17 cellular contexts compared by ENCODE assay signal in genomic region chr18:45957100-45957499, GRCh38. TPM values are rescaled to one million over a fixed set of nuclear protein-coding genes. Genes with fewer than 3 reads are reported as not detected.
A peak's percentile ranks its signal among the peaks of the same experiment; 100 is the strongest.
DNase-seq lines count a peak whose midpoint lies in the region; ATAC-seq and TF ChIP-seq lines count a peak whose summit lies in the region.
"Had no signal": no experiment of that assay in that cellular context is flagged by ENCODE, and none has a peak within 500 bp of the region (broad histone marks: within the 10 kb centered on the region; RNA-seq: fewer than 3 reads in every experiment).

No MANE protein-coding gene starts in this region.

- H3K4me2 ChIP-seq in SK-N-SH, result 0 out of 2 replicates have a peak overlapping the region, but pooled peaks have one; percentile 50
- peak overlapping the region; percentile 31 for H3K4me2 ChIP-seq in skeletal muscle satellite cell (ENCODE audit: low read length)
- H3K4me2 ChIP-seq: hepatocyte had no signal

- H3K9me3 ChIP-seq in SK-N-SH (no peaks in the 10 kb centered on the region), skeletal muscle satellite cell (replicated peaks; ENCODE audit: low read length) (peaks cover under 1% of the 10 kb centered on the region)

- no peak for TF ChIP-seq RAD21 in SK-N-SH (IDR thresholded peaks at IDR 0.05; ENCODE audit: low read length)

- ATAC-seq in HG02973 (IDR thresholded peaks at IDR 0.05; ENCODE audit: unreplicated experiment), result no peak
- no peak for ATAC-seq in GM18907 (IDR thresholded peaks at IDR 0.05; ENCODE audit: unreplicated experiment)
- ATAC-seq: activated CD4-positive, CD25-positive, alpha-beta regulatory T cell treated with anti-CD3 and anti-CD28 coated beads, Interleukin-2, amount 50 U/mL, for 24 hours had no signal

- H3K27ac ChIP-seq in SK-N-SH (ENCODE audit: low read depth in 2 of 2, low read length in 1 of 2), result peak overlapping the region; percentile 29 to 86; a peak in 3 of 4 replicates
- H3K27ac ChIP-seq: hepatocyte had no signal

- H4K20me1 ChIP-seq in SK-N-SH (ENCODE audit: insufficient read depth), result no peaks in the 10 kb centered on the region

- TF ChIP-seq CTCF in SK-N-SH (IDR thresholded peaks at IDR 0.05), result no peak

- H3K9ac ChIP-seq in SK-N-SH (peak overlapping the region; percentile 1; the same call in 1 of the 2 replicates), skeletal muscle satellite cell (ENCODE audit: low read depth, low read length) (peak overlapping the region; percentile 78)

- TF ChIP-seq EP300 in SK-N-SH (IDR thresholded peaks at IDR 0.05; ENCODE audit: borderline replicate concordance in 1 of 2, low read depth in 1 of 2, low read length in 1 of 2), result 0 out of 4 replicates have a peak, but pooled peaks of 1 of the 2 experiments have one; percentile 16

- H3K4me1 ChIP-seq in SK-N-SH (ENCODE audit: control insufficient read depth in 1 of 2, insufficient read depth in 2 of 2, low read depth in 1 of 2, low read length in 1 of 2), result peaks cover 0 to 68% of the 10 kb centered on the region in 2 experiments; a peak in 2 of 4 replicates
- H3K4me1 ChIP-seq in skeletal muscle satellite cell (ENCODE audit: control insufficient read depth, insufficient read depth, low read length), result peaks cover 91% of the 10 kb centered on the region

- H3K27me3 ChIP-seq in SK-N-SH (ENCODE audit: insufficient read depth), result no peaks in the 10 kb centered on the region
- no peaks in the 10 kb centered on the region for H3K27me3 ChIP-seq in skeletal muscle satellite cell (ENCODE audit: control insufficient read depth, insufficient read depth, low read length)
- H3K27me3 ChIP-seq: hepatocyte had no signal

- POLR2A ChIA-PET in SK-N-SH (lab: Yijun Ruan, JAX), result no interaction called here

- CTCF ChIA-PET in SK-N-SH (lab: Yijun Ruan, JAX), result no interaction called here

- peaks cover 90% of the 10 kb centered on the region for H3K79me2 ChIP-seq in SK-N-SH (ENCODE audit: insufficient read depth)

- DNase-seq in HCEC 1CT (peak; percentile 76), SK-N-SH (no peak), fibroblast of peridontal ligament (ENCODE audit: extremely low read depth) (peak; percentile 89)
- no peak for DNase-seq in activated naive CD4-positive, alpha-beta T cell treated with anti-CD3 and anti-CD28 coated beads, Interleukin-2, amount 50 U/mL, for 16 hours
- DNase-seq: amniotic stem cell; C1 segment of cervical spinal cord; DMS 273 treated with DMSO at 0.1 percent for 48 hours; Karpas-422; NCI-H187; NCI-H446 treated with DMSO at 0.1 percent for 48 hours; stimulated activated CD4-positive, alpha-beta T cell treated with anti-CD3 and anti-CD28 coated beads, Interleukin-4, amount 100 ng/mL, for 24 hours; stimulated activated CD8-positive, alpha-beta memory T cell treated with anti-CD3 and anti-CD28 coated beads, Interleukin-4, amount 100 ng/mL, for 48 hours had no signal

- H3K4me3 ChIP-seq in SK-N-SH (ENCODE audit: low read depth in 2 of 2, low read length in 1 of 2) (no peak overlapping the region), skeletal muscle satellite cell (ENCODE audit: low read length) (peak overlapping the region; percentile 31)
- H3K4me3 ChIP-seq: hepatocyte had no signal

- no peak overlapping the region for H2AFZ ChIP-seq in SK-N-SH (ENCODE audit: low read depth)
- H2AFZ ChIP-seq: hepatocyte had no signal

- no peaks in the 10 kb centered on the region for H3K9me2 ChIP-seq in SK-N-SH

- peaks cover 22 to 47% of the 10 kb centered on the region in 2 experiments for H3K36me3 ChIP-seq in SK-N-SH (replicated peaks in 1 of 2; ENCODE audit: control insufficient read depth in 1 of 2, insufficient read depth in 2 of 2, low read length in 1 of 2)
- peaks cover 48% of the 10 kb centered on the region for H3K36me3 ChIP-seq in skeletal muscle satellite cell (ENCODE audit: insufficient read depth, low read length)

- H3F3A ChIP-seq in SK-N-SH (replicated peaks; ENCODE audit: insufficient read depth), result peaks cover 78% of the 10 kb centered on the region

TF ChIP-seq in SK-N-SH, 30 proteins besides CTCF, POLR2A, EP300 and RAD21 (continues in another document):
- TF ChIP-seq TAF1 (IDR thresholded peaks at IDR 0.05; ENCODE audit: borderline replicate concordance, low read depth, low read length) (no peak), NFIC (IDR thresholded peaks at IDR 0.05; ENCODE audit: borderline replicate concordance) (peak; percentile 50), TCF12 (IDR thresholded peaks at IDR 0.05) (peak; percentile 32; the same call in 1 of the 2 replicates), IRF3 (IDR thresholded peaks at IDR 0.05; ENCODE audit: low read depth, low read length) (no peak), RCOR1 (IDR thresholded peaks at IDR 0.05; ENCODE audit: low read length) (no peak), PBX3 (IDR thresholded peaks at IDR 0.05) (peak; percentile 70), EZH2phosphoT487 (IDR thresholded peaks at IDR 0.05; ENCODE audit: borderline replicate concordance, low read depth) (no peak), RFX5 (IDR thresholded peaks at IDR 0.05; ENCODE audit: low read length) (no peak), SMC3 (IDR thresholded peaks at IDR 0.05; ENCODE audit: low read depth, low read length) (no peak), MEF2A (IDR thresholded peaks at IDR 0.05; ENCODE audit: borderline replicate concordance, low read depth) (no peak), REST (IDR thresholded peaks at IDR 0.05; ENCODE audit: low read depth, low read length) (no peak), GABPA (IDR thresholded peaks at IDR 0.05; ENCODE audit: low read depth) (no peak), ELF1 (IDR thresholded peaks at IDR 0.05) (no peak), TEAD4 (IDR thresholded peaks at IDR 0.05; ENCODE audit: borderline replicate concordance, insufficient read depth) (no peak), FOXM1 (IDR thresholded peaks at IDR 0.05; ENCODE audit: low read depth) (no peak), POLR2AphosphoS5 (IDR thresholded peaks at IDR 0.05; ENCODE audit: low read depth, low read length) (no peak), CHD2 (IDR thresholded peaks at IDR 0.05; ENCODE audit: low read length, partially characterized antibody) (no peak)
- TF ChIP-seq, protein P1, sequence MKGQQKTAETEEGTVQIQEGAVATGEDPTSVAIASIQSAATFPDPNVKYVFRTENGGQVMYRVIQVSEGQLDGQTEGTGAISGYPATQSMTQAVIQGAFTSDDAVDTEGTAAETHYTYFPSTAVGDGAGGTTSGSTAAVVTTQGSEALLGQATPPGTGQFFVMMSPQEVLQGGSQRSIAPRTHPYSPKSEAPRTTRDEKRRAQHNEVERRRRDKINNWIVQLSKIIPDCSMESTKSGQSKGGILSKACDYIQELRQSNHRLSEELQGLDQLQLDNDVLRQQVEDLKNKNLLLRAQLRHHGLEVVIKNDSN (IDR thresholded peaks at IDR 0.05; ENCODE audit: borderline replicate concordance, low read depth), result no peak

RNA-seq across cellular contexts. Expression of gene EPG5, which starts 10.0 kb away (rescaled TPM):
- polyA plus RNA-seq in SK-N-SH (2012; rRNA removed), result 13.6 and 18.9 TPM in 2 replicates
- polyA plus RNA-seq in SK-N-SH (2012; cell fraction: cytosol; rRNA removed), result 10.1 and 12.6 TPM in 2 replicates
- 31.5 and 49.4 TPM in 2 replicates for polyA plus RNA-seq in SK-N-SH (2012; cell fraction: nucleus; rRNA removed)
- 45.6 and 45.9 TPM in 2 replicates for total RNA-seq in skeletal muscle satellite cell (2012; rRNA removed)

Comparison
In these comparisons a context has a peak if more than half of its experiments do, and no peak if none do; other contexts are left out.
1. DNase-seq: peak in HCEC 1CT (single experiment) and fibroblast of peridontal ligament (single experiment); none in SK-N-SH (single experiment) and activated naive CD4-positive, alpha-beta T cell treated with anti-CD3 and anti-CD28 coated beads, Interleukin-2, amount 50 U/mL, for 16 hours (single experiment).